ENCODE assay signal across 1 cellular context in the genomic region with DNA sequence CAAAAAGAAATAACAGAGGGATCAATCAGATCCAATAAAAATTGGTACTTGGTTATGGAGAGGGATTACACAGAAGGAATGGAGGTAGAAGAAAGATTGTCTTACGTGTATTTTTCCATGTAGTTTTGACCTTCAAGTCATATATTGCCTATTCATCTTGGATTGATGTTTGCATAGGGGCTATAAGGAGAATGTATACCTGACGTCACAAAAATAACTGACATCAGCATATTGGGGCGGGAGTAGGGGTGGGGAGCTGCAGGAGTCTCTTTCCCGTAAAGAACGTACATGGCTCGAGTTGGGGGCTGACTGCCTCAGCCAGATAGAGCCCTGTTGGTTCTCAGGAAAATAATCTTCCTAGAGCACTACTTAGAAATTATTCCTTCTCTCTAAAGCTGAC.
A peak's percentile ranks its signal among the peaks of the same experiment; 100 is the strongest.
TF ChIP-seq lines count a peak whose summit lies in the region.

No MANE protein-coding gene starts in this region.

TF ChIP-seq in HepG2, 621 proteins besides CTCF, POLR2A, EP300 and RAD21:
- TF ChIP-seq HNF4G (IDR thresholded peaks at IDR 0.05; ENCODE audit: borderline replicate concordance, low read depth, low read length) (no peak), HNF4G (CRISPR knock-in tag; IDR thresholded peaks at IDR 0.05; ENCODE audit: borderline replicate concordance, low read depth) (no peak), SNAI1 (CRISPR knock-in tag; IDR thresholded peaks at IDR 0.05; ENCODE audit: borderline replicate concordance) (no peak), ZNF317 (CRISPR knock-in tag; IDR thresholded peaks at IDR 0.05) (no peak), SRSF1 (optimal IDR thresholded peaks at IDR 0.05; ENCODE audit: low read depth, low read length) (no peak), CENPT (CRISPR knock-in tag; IDR thresholded peaks at IDR 0.05; ENCODE audit: low read depth) (no peak), NBN (conservative IDR thresholded peaks at IDR 0.05) (no peak), BRCA1 (CRISPR knock-in tag; IDR thresholded peaks at IDR 0.05) (no peak), SNAPC5 (CRISPR knock-in tag; IDR thresholded peaks at IDR 0.05; ENCODE audit: borderline replicate concordance) (no peak), ZNF530 (CRISPR knock-in tag; IDR thresholded peaks at IDR 0.05; ENCODE audit: low read depth) (no peak), YEATS4 (CRISPR knock-in tag; IDR thresholded peaks at IDR 0.05; ENCODE audit: borderline replicate concordance) (no peak), MAFK (conservative IDR thresholded peaks at IDR 0.05 in 1 of 2, IDR thresholded peaks at IDR 0.05 in 1 of 2; ENCODE audit: low read length in 2 of 2) (peak; percentile 71 to 78), ZNF883 (CRISPR knock-in tag; IDR thresholded peaks at IDR 0.05; ENCODE audit: not compliant biosample characterization) (no peak), ZKSCAN1 (IDR thresholded peaks at IDR 0.05; ENCODE audit: low read length) (no peak), AGO2 (optimal IDR thresholded peaks at IDR 0.05; ENCODE audit: low read depth, low read length) (no peak), GABPA (IDR thresholded peaks at IDR 0.05; ENCODE audit: low read depth, low read length) (no peak), GABPA (CRISPR knock-in tag; IDR thresholded peaks at IDR 0.05; ENCODE audit: low read depth) (no peak), TGIF2 (CRISPR knock-in tag; IDR thresholded peaks at IDR 0.05) (no peak), CREB1 (IDR thresholded peaks at IDR 0.05) (peak; percentile 83), CREB1 (CRISPR knock-in tag; IDR thresholded peaks at IDR 0.05) (no peak), MAFF (IDR thresholded peaks at IDR 0.05; ENCODE audit: low read depth, low read length) (peak; percentile 55), ZNF652 (CRISPR knock-in tag; IDR thresholded peaks at IDR 0.05; ENCODE audit: borderline replicate concordance, low read depth) (no peak), SNRNP70 (IDR thresholded peaks at IDR 0.05; ENCODE audit: low read depth, low read length) (no peak), ZBTB25 (CRISPR knock-in tag; IDR thresholded peaks at IDR 0.05) (no peak), ZNF282 (IDR thresholded peaks at IDR 0.05; ENCODE audit: partially characterized antibody) (no peak), HNRNPUL1 (IDR thresholded peaks at IDR 0.05; ENCODE audit: low read depth, low read length) (no peak)
- TF ChIP-seq, protein P1, sequence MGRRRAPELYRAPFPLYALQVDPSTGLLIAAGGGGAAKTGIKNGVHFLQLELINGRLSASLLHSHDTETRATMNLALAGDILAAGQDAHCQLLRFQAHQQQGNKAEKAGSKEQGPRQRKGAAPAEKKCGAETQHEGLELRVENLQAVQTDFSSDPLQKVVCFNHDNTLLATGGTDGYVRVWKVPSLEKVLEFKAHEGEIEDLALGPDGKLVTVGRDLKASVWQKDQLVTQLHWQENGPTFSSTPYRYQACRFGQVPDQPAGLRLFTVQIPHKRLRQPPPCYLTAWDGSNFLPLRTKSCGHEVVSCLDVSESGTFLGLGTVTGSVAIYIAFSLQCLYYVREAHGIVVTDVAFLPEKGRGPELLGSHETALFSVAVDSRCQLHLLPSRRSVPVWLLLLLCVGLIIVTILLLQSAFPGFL (CRISPR knock-in tag; IDR thresholded peaks at IDR 0.05), result no peak
- TF ChIP-seq, protein P2, sequence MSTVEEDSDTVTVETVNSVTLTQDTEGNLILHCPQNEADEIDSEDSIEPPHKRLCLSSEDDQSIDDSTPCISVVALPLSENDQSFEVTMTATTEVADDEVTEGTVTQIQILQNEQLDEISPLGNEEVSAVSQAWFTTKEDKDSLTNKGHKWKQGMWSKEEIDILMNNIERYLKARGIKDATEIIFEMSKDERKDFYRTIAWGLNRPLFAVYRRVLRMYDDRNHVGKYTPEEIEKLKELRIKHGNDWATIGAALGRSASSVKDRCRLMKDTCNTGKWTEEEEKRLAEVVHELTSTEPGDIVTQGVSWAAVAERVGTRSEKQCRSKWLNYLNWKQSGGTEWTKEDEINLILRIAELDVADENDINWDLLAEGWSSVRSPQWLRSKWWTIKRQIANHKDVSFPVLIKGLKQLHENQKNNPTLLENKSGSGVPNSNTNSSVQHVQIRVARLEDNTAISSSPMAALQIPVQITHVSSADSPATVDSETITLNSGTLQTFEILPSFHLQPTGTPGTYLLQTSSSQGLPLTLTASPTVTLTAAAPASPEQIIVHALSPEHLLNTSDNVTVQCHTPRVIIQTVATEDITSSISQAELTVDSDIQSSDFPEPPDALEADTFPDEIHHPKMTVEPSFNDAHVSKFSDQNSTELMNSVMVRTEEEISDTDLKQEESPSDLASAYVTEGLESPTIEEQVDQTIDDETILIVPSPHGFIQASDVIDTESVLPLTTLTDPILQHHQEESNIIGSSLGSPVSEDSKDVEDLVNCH (CRISPR knock-in tag; IDR thresholded peaks at IDR 0.05), result no peak
- TF ChIP-seq, protein P3, sequence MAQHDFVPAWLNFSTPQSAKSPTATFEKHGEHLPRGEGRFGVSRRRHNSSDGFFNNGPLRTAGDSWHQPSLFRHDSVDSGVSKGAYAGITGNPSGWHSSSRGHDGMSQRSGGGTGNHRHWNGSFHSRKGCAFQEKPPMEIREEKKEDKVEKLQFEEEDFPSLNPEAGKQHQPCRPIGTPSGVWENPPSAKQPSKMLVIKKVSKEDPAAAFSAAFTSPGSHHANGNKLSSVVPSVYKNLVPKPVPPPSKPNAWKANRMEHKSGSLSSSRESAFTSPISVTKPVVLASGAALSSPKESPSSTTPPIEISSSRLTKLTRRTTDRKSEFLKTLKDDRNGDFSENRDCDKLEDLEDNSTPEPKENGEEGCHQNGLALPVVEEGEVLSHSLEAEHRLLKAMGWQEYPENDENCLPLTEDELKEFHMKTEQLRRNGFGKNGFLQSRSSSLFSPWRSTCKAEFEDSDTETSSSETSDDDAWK (CRISPR knock-in tag; IDR thresholded peaks at IDR 0.05), result no peak
- TF ChIP-seq, protein P4, sequence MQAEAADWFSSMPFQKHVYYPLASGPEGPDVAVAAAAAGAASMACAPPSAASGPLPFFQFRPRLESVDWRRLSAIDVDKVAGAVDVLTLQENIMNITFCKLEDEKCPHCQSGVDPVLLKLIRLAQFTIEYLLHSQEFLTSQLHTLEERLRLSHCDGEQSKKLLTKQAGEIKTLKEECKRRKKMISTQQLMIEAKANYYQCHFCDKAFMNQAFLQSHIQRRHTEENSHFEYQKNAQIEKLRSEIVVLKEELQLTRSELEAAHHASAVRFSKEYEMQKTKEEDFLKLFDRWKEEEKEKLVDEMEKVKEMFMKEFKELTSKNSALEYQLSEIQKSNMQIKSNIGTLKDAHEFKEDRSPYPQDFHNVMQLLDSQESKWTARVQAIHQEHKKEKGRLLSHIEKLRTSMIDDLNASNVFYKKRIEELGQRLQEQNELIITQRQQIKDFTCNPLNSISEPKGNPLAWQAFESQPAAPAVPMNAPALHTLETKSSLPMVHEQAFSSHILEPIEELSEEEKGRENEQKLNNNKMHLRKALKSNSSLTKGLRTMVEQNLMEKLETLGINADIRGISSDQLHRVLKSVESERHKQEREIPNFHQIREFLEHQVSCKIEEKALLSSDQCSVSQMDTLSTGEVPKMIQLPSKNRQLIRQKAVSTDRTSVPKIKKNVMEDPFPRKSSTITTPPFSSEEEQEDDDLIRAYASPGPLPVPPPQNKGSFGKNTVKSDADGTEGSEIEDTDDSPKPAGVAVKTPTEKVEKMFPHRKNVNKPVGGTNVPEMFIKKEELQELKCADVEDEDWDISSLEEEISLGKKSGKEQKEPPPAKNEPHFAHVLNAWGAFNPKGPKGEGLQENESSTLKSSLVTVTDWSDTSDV (CRISPR knock-in tag; IDR thresholded peaks at IDR 0.05), result no peak
